1 cellular context compared by ENCODE assay signal in genomic region chr9:132094314-132094791, GRCh38.
TF ChIP-seq lines count a peak whose summit lies in the region.

No MANE protein-coding gene starts in this region.

TF ChIP-seq in HepG2, 621 proteins besides CTCF, POLR2A, EP300 and RAD21:
- TF ChIP-seq ONECUT2 (CRISPR knock-in tag; IDR thresholded peaks at IDR 0.05) (no peak), ZNF891 (CRISPR knock-in tag; IDR thresholded peaks at IDR 0.05) (no peak), SSRP1 (CRISPR knock-in tag; IDR thresholded peaks at IDR 0.05) (no peak), ZNF547 (CRISPR knock-in tag; IDR thresholded peaks at IDR 0.05) (no peak)
TF ChIP-seq in HepG2: peak in this region for 0.
